ENCODE assay signal across 16 cellular contexts in genomic region chr19:34957830-34958751, GRCh38.
"Had no signal": no experiment of that assay in that cellular context is flagged by ENCODE, and none has a peak within 500 bp of the region (broad histone marks: within the 10 kb centered on the region; RNA-seq: fewer than 3 reads in every experiment).

No MANE protein-coding gene starts in this region.

- H3K27me3 Mint-ChIP-seq: activated naive CD8-positive, alpha-beta T cell treated with anti-CD3 and anti-CD28 coated beads for 36 hours had no signal

- H3K4me3 ChIP-seq: mucosa of descending colon, ovary, transverse colon had no signal

- H3K4me3 Mint-ChIP-seq: activated naive CD8-positive, alpha-beta T cell treated with anti-CD3 and anti-CD28 coated beads for 36 hours; activated T-cell treated with anti-CD3 and anti-CD28 coated beads, Interleukin-2, amount 50 U/mL, for 72 hours had no signal

- H3K27ac Mint-ChIP-seq: activated naive CD8-positive, alpha-beta T cell treated with anti-CD3 and anti-CD28 coated beads for 36 hours; activated T-cell treated with anti-CD3 and anti-CD28 coated beads, Interleukin-2, amount 50 U/mL, for 72 hours had no signal

- ATAC-seq: activated CD4-positive, CD25-positive, alpha-beta regulatory T cell treated with anti-CD3 and anti-CD28 coated beads, Interleukin-2, amount 50 U/mL, for 24 hours; activated T-cell treated with anti-CD3 and anti-CD28 coated beads, Interleukin-2, amount 50 U/mL, for 72 hours; left colon; mucosa of descending colon had no signal

- H3K27ac ChIP-seq: dorsolateral prefrontal cortex, esophagus squamous epithelium, ovary, transverse colon had no signal

- DNase-seq: activated CD4-positive, alpha-beta T cell treated with anti-CD3 and anti-CD28 coated beads, Interleukin-2, amount 50 U/mL, for 48 hours; activated gamma-delta T cell treated with Interleukin-2 at 50 U/mL for 16 hours; activated naive CD8-positive, alpha-beta T cell treated with anti-CD3 and anti-CD28 coated beads for 36 hours; activated T-cell treated with anti-CD3 and anti-CD28 coated beads, Interleukin-2, amount 50 U/mL, for 72 hours; aorta; dorsolateral prefrontal cortex; esophagus squamous epithelium; foreskin fibroblast; left colon; mucosa of descending colon; ovary; retina; small intestine; SW 1271; transverse colon had no signal

- H3K27me3 ChIP-seq: dorsolateral prefrontal cortex, esophagus squamous epithelium, ovary, transverse colon had no signal
